8 cellular contexts compared by ENCODE assay signal in the genomic region with DNA sequence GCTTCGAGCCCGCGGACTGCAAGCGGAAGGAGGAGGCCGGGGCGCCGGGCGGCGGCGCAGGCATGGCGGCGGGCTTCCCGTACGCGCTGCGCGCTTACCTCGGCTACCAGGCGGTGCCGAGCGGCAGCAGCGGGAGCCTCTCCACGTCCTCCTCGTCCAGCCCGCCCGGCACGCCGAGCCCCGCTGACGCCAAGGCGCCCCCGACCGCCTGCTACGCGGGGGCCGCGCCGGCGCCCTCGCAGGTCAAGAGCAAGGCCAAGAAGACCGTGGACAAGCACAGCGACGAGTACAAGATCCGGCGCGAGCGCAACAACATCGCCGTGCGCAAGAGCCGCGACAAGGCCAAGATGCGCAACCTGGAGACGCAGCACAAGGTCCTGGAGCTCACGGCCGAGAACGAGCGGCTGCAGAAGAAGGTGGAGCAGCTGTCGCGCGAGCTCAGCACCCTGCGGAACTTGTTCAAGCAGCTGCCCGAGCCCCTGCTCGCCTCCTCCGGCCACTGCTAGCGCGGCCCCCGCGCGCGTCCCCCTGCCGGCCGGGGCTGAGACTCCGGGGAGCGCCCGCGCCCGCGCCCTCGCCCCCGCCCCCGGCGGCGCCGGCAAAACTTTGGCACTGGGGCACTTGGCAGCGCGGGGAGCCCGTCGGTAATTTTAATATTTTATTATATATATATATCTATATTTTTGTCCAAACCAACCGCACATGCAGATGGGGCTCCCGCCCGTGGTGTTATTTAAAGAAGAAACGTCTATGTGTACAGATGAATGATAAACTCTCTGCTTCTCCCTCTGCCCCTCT. TPM values are rescaled to one million over a fixed set of nuclear protein-coding genes. Genes with fewer than 3 reads are reported as not detected.
DNase-seq lines count a peak whose midpoint lies in the region; ATAC-seq and TF ChIP-seq lines count a peak whose summit lies in the region.

No MANE protein-coding gene starts in this region.

- H3K14ac ChIP-seq in mesenchymal stem cell (ENCODE audit: low read length in 2 of 2): peak overlapping the region; percentile 19 to 78

- H3K27me3 ChIP-seq in dorsolateral prefrontal cortex (peaks cover 0 to 33% (median 0%) of the 10 kb centered on the region in 45 donors), mesenchymal stem cell (ENCODE audit: control insufficient read depth in 1 of 2, insufficient read depth in 1 of 2, low read length in 2 of 2) (no peaks in the 10 kb centered on the region)

- peaks cover 10% of the 10 kb centered on the region for H3K79me1 ChIP-seq in mesenchymal stem cell (replicated peaks; ENCODE audit: low read length, poor library complexity, severe bottlenecking)

- peak overlapping the region; percentile 97 to 98 for H3K18ac ChIP-seq in mesenchymal stem cell (ENCODE audit: low read depth in 1 of 2, low read length in 2 of 2)

- peak overlapping the region; percentile 89 for H4K91ac ChIP-seq in mesenchymal stem cell (ENCODE audit: low read length)

- H3K4me2 ChIP-seq in mesenchymal stem cell (ENCODE audit: low read length, poor library complexity, severe bottlenecking): peak overlapping the region; percentile 66

- no peak overlapping the region for H2AK5ac ChIP-seq in mesenchymal stem cell (ENCODE audit: low read length, severe bottlenecking)

- H2BK15ac ChIP-seq in mesenchymal stem cell (ENCODE audit: low read depth, poor library complexity, severe bottlenecking): peak overlapping the region; percentile 54

- ATAC-seq in GM21825 (IDR thresholded peaks at IDR 0.05; ENCODE audit: unreplicated experiment): peak; percentile 29
- ATAC-seq in HG02884 (IDR thresholded peaks at IDR 0.05; ENCODE audit: unreplicated experiment): no peak

- peak overlapping the region in 1 of 2 experiments; percentile 90 for H3K23ac ChIP-seq in mesenchymal stem cell (ENCODE audit: low read length in 2 of 2)

- peak overlapping the region; percentile 99 for H3K9ac ChIP-seq in mesenchymal stem cell (ENCODE audit: low read length)

- H2AFZ ChIP-seq in mesenchymal stem cell (ENCODE audit: low read depth, low read length): no peak overlapping the region

- no peaks in the 10 kb centered on the region for H3K9me3 ChIP-seq in mesenchymal stem cell (ENCODE audit: control insufficient read depth, low read length)

- H3K4me3 ChIP-seq in dorsolateral prefrontal cortex: peak overlapping the region; percentile 41 to 88 (median 73)
- H3K4me3 ChIP-seq in mesenchymal stem cell (ENCODE audit: insufficient read depth in 1 of 2, low read depth in 1 of 2, low read length in 2 of 2): peak overlapping the region; percentile 81 to 99

- DNase-seq in EL (peak; percentile 48), NCI-H1105 (lab: John Stamatoyannopoulos, UW) (peak; percentile 32), dorsolateral prefrontal cortex (peak in 3 of 10 donors; percentile 34 to 64 (median 43)), mesenchymal stem cell (peak; percentile 54)
- peak; percentile 34 to 39 for DNase-seq in activated CD4-positive, alpha-beta T cell treated with anti-CD3 and anti-CD28 coated beads for 24 hours (ENCODE audit: low read depth in 2 of 2)
- peak; percentile 23 for DNase-seq in stimulated activated CD8-positive, alpha-beta memory T cell treated with anti-CD3 and anti-CD28 coated beads, Interleukin-7, amount 100 ng/mL, for 24 hours (ENCODE audit: low read depth)

- peak overlapping the region; percentile 78 for H2BK120ac ChIP-seq in mesenchymal stem cell (ENCODE audit: low read depth, low read length)

- peaks cover 17 to 34% of the 10 kb centered on the region in 2 experiments for H3K36me3 ChIP-seq in mesenchymal stem cell (ENCODE audit: control insufficient read depth in 1 of 2, insufficient read depth in 2 of 2, low read depth in 1 of 2, low read length in 2 of 2)

- intact Hi-C loops in dorsolateral prefrontal cortex (cut with DNase I): loop anchor here (2.0 to 5.0 kb wide), 2 partner anchors 216 to 271 kb away; no protein-coding TSS in a partner anchor

- peak overlapping the region; percentile 32 to 86 for H3K4ac ChIP-seq in mesenchymal stem cell (ENCODE audit: low read depth in 1 of 2, low read length in 2 of 2)

- H2BK5ac ChIP-seq in mesenchymal stem cell (ENCODE audit: low read depth, low read length, poor library complexity, severe bottlenecking): peak overlapping the region; percentile 54

- H3K27ac ChIP-seq in dorsolateral prefrontal cortex (peak overlapping the region; percentile 42 to 99 (median 95)), mesenchymal stem cell (ENCODE audit: low read length, poor library complexity, severe bottlenecking) (peak overlapping the region; percentile 81)

- peaks cover 40% of the 10 kb centered on the region for H3K4me1 ChIP-seq in mesenchymal stem cell (ENCODE audit: control insufficient read depth, insufficient read depth, low read depth, low read length)

- peak in 15 of 56 donors; percentile 6 to 45 (median 20) for TF ChIP-seq CTCF in dorsolateral prefrontal cortex (IDR thresholded peaks at IDR 0.05 in 54 of 56, conservative IDR thresholded peaks at IDR 0.05 in 2 of 56; ENCODE audit: low read depth in 1 of 56, partially characterized antibody in 56 of 56)

- peak overlapping the region in 1 of 2 experiments; percentile 45 for H2BK12ac ChIP-seq in mesenchymal stem cell (ENCODE audit: low read length in 2 of 2)

- WGBS in mesenchymal stem cell: under 1% methylated on average over 68 of the region's 93 CpGs

- peak overlapping the region; percentile 79 for H4K8ac ChIP-seq in mesenchymal stem cell (ENCODE audit: low read length)

RNA-seq across cellular contexts. Expression of a gene that starts 1.1 kb away (rescaled TPM):
- 100 to 1,000 TPM in 1 of 120 experiments, 10 to 100 TPM in 119; 14.0 to 106 (median 35.0) TPM for total RNA-seq in dorsolateral prefrontal cortex
- polyA plus RNA-seq in mesenchymal stem cell (2013, experiment 1 of 2): 130 TPM
- polyA plus RNA-seq in mesenchymal stem cell (2013, experiment 2 of 2): 131 TPM

RNA-seq across cellular contexts. Expression of a gene that starts 38.2 kb away (rescaled TPM):
- total RNA-seq in dorsolateral prefrontal cortex: 10 to 100 TPM; 14.7 to 51.9 (median 24.0) TPM
- 59.1 TPM for polyA plus RNA-seq in mesenchymal stem cell (2013, experiment 1 of 2)
- polyA plus RNA-seq in mesenchymal stem cell (2013, experiment 2 of 2): 58.4 TPM
